In genomic region chr2:6052577-6052976, GRCh38 we compare ENCODE assay signal across 31 cellular contexts.
"Had no signal": no experiment of that assay in that cellular context is flagged by ENCODE, and none has a peak within 500 bp of the region (broad histone marks: within the 10 kb centered on the region; RNA-seq: fewer than 3 reads in every experiment).

No MANE protein-coding gene starts in this region.

- H3K27ac ChIP-seq: PC-9, VCaP had no signal

- H2AFZ ChIP-seq: PC-9 had no signal

- DNase-seq: activated B cell treated with CpG ODN at 0.5 μM for 24 hours; activated CD4-positive, alpha-beta memory T cell treated with anti-CD3 and anti-CD28 coated beads, Interleukin-2, amount 10 ng/mL, durations not matched to agents 7 days and 5 days; activated CD4-positive, alpha-beta T cell treated with anti-CD3 and anti-CD28 coated beads for 4 hours; activated CD4-positive, CD25-positive, alpha-beta regulatory T cell treated with anti-CD3 and anti-CD28 coated beads, Interleukin-2, amount 50 U/mL, for 72 hours; activated CD8-positive, alpha-beta memory T cell treated with anti-CD3 and anti-CD28 coated beads for 24 hours; activated CD8-positive, alpha-beta memory T cell treated with anti-CD3 and anti-CD28 coated beads, Interleukin-2, amount 10 ng/mL, durations not matched to agents 7 days and 5 days; activated CD8-positive, alpha-beta memory T cell treated with anti-CD3 and anti-CD28 coated beads, Interleukin-2, amount 50 U/mL, for 48 hours; activated effector memory CD4-positive, alpha-beta T cell treated with Interleukin-2 at 50 U/mL for 16 hours; activated naive CD4-positive, alpha-beta T cell treated with anti-CD3 and anti-CD28 coated beads, Interleukin-2, amount 10 ng/mL, durations not matched to agents 7 days and 5 days; activated naive CD8-positive, alpha-beta T cell treated with anti-CD3 and anti-CD28 coated beads, Interleukin-2, amount 50 U/mL, for 24 hours; activated T-cell treated with anti-CD3 and anti-CD28 coated beads, Interleukin-2, amount 50 U/mL, for 48 hours; anterior cingulate cortex; caudate nucleus; cerebellar nuclear complex; NCI-H1105; NCI-H1417 treated with DMSO at 0.1 percent for 48 hours; NCI-H1694 treated with DMSO at 0.1 percent for 48 hours; NCI-H2081; NCI-H2171; NCI-H226; NCI-H446 treated with DMSO at 0.1 percent for 48 hours; NCI-H524; NK-92 treated with Interleukin-12 subunit alpha and Interleukin-12 subunit beta, amount 100 ng/mL, for 24 hours; PC-9; Right ventricle myocardium superior; SW 1271; T-helper 1 cell; T-helper 2 cell; T-helper 9 cell had no signal

- H3K4me3 ChIP-seq: K562, PC-9 had no signal

- H3K4me2 ChIP-seq: PC-9 had no signal
